In genomic region chr13:61094865-61095264, GRCh38 we compare ENCODE assay signal across 28 cellular contexts.
"Had no signal": no experiment of that assay in that cellular context is flagged by ENCODE, and none has a peak within 500 bp of the region (broad histone marks: within the 10 kb centered on the region; RNA-seq: fewer than 3 reads in every experiment).

No MANE protein-coding gene starts in this region.

- H3K4me1 ChIP-seq: SJSA1 had no signal

- ATAC-seq: activated T-cell treated with anti-CD3 and anti-CD28 coated beads, Interleukin-2, amount 50 U/mL, for 72 hours; SK-N-SH treated with all-trans-retinoic acid at 6 μM for 48 hours; T-helper 17 cell had no signal

- H3K27ac Mint-ChIP-seq: activated B cell treated with CpG ODN at 0.5 μM for 24 hours; activated CD4-positive, alpha-beta memory T cell treated with anti-CD3 and anti-CD28 coated beads, Interleukin-2, amount 10 ng/mL, durations not matched to agents 7 days and 5 days; activated CD4-positive, alpha-beta T cell treated with anti-CD3 and anti-CD28 coated beads, Interleukin-2, amount 10 ng/mL, durations not matched to agents 7 days and 5 days; activated naive CD4-positive, alpha-beta T cell treated with anti-CD3 and anti-CD28 coated beads, Interleukin-2, amount 10 ng/mL, durations not matched to agents 7 days and 5 days; activated naive CD8-positive, alpha-beta T cell treated with anti-CD3 and anti-CD28 coated beads for 36 hours; activated T-cell treated with anti-CD3 and anti-CD28 coated beads, Interleukin-2, amount 50 U/mL, for 72 hours; activated T-helper 2 cell treated with anti-CD3 and anti-CD28 coated beads, Interferon-gamma antibody, Interleukin-2, Interleukin-4, amounts not matched to agents 10 μg/mL and 5 μg/mL and 100 μg/mL, durations not matched to agents 14 hours and 24 hours and 36 hours; T-helper 17 cell had no signal

- H3K27ac ChIP-seq: brain microvascular endothelial cell, cardiac muscle cell, SJSA1 had no signal

- H3K27me3 Mint-ChIP-seq: activated B cell treated with CpG ODN at 0.5 μM for 24 hours; activated CD4-positive, alpha-beta memory T cell treated with anti-CD3 and anti-CD28 coated beads, Interleukin-2, amount 10 ng/mL, durations not matched to agents 7 days and 5 days; activated CD4-positive, alpha-beta T cell treated with anti-CD3 and anti-CD28 coated beads, Interleukin-2, amount 10 ng/mL, durations not matched to agents 7 days and 5 days; activated naive CD4-positive, alpha-beta T cell treated with anti-CD3 and anti-CD28 coated beads, Interleukin-2, amount 10 ng/mL, durations not matched to agents 7 days and 5 days; activated naive CD8-positive, alpha-beta T cell treated with anti-CD3 and anti-CD28 coated beads for 36 hours; T-helper 17 cell had no signal

- DNase-seq: activated B cell treated with CpG ODN at 0.5 μM for 24 hours; activated CD4-positive, alpha-beta memory T cell treated with anti-CD3 and anti-CD28 coated beads, Interleukin-2, amount 10 ng/mL, durations not matched to agents 7 days and 5 days; activated CD4-positive, alpha-beta T cell treated with anti-CD3 and anti-CD28 coated beads for 1 hour; activated CD4-positive, alpha-beta T cell treated with anti-CD3 and anti-CD28 coated beads, Interleukin-2, amount 10 ng/mL, durations not matched to agents 7 days and 5 days; activated gamma-delta T cell treated with Interleukin-2 at 50 U/mL for 16 hours; activated naive CD4-positive, alpha-beta T cell treated with anti-CD3 and anti-CD28 coated beads, Interleukin-2, amount 10 ng/mL, durations not matched to agents 7 days and 5 days; activated naive CD8-positive, alpha-beta T cell treated with anti-CD3 and anti-CD28 coated beads for 36 hours; activated T-cell treated with anti-CD3 and anti-CD28 coated beads for 4 hours; activated T-cell treated with anti-CD3 and anti-CD28 coated beads, Interleukin-2, amount 50 U/mL, for 72 hours; brain microvascular endothelial cell; MG63; MV-4-11; NCI-H1092 treated with DMSO at 0.1 percent for 48 hours; NCI-H1417 treated with DMSO at 0.1 percent for 48 hours; NCI-H1694; NCI-H2029; NCI-H2107; NCI-H2171 treated with DMSO at 0.1 percent for 48 hours; NCI-H226; NCI-H526; NK-92 treated with Interleukin-12 subunit alpha and Interleukin-12 subunit beta, amount 100 ng/mL, for 24 hours; SHP77; T-helper 17 cell; T-helper 9 cell had no signal

- H3K9me3 ChIP-seq: MG63, SJSA1 had no signal

- H3K4me3 Mint-ChIP-seq: activated B cell treated with CpG ODN at 0.5 μM for 24 hours; activated CD4-positive, alpha-beta memory T cell treated with anti-CD3 and anti-CD28 coated beads, Interleukin-2, amount 10 ng/mL, durations not matched to agents 7 days and 5 days; activated CD4-positive, alpha-beta T cell treated with anti-CD3 and anti-CD28 coated beads, Interleukin-2, amount 10 ng/mL, durations not matched to agents 7 days and 5 days; activated naive CD4-positive, alpha-beta T cell treated with anti-CD3 and anti-CD28 coated beads, Interleukin-2, amount 10 ng/mL, durations not matched to agents 7 days and 5 days; activated naive CD8-positive, alpha-beta T cell treated with anti-CD3 and anti-CD28 coated beads for 36 hours; activated T-cell treated with anti-CD3 and anti-CD28 coated beads, Interleukin-2, amount 50 U/mL, for 72 hours; T-helper 17 cell had no signal

- H3K36me3 ChIP-seq: brain microvascular endothelial cell, cardiac muscle cell, MG63, SJSA1 had no signal

- H3K4me1 Mint-ChIP-seq: activated B cell treated with CpG ODN at 0.5 μM for 24 hours; activated CD4-positive, alpha-beta memory T cell treated with anti-CD3 and anti-CD28 coated beads, Interleukin-2, amount 10 ng/mL, durations not matched to agents 7 days and 5 days; activated CD4-positive, alpha-beta T cell treated with anti-CD3 and anti-CD28 coated beads, Interleukin-2, amount 10 ng/mL, durations not matched to agents 7 days and 5 days; activated naive CD4-positive, alpha-beta T cell treated with anti-CD3 and anti-CD28 coated beads, Interleukin-2, amount 10 ng/mL, durations not matched to agents 7 days and 5 days; activated naive CD8-positive, alpha-beta T cell treated with anti-CD3 and anti-CD28 coated beads for 36 hours; T-helper 17 cell had no signal

- H3K36me3 Mint-ChIP-seq: activated naive CD4-positive, alpha-beta T cell treated with anti-CD3 and anti-CD28 coated beads, Interleukin-2, amount 10 ng/mL, durations not matched to agents 7 days and 5 days; activated naive CD8-positive, alpha-beta T cell treated with anti-CD3 and anti-CD28 coated beads for 36 hours had no signal

- H3K27me3 ChIP-seq: brain microvascular endothelial cell, cardiac muscle cell, MG63, SJSA1 had no signal

- H3K4me3 ChIP-seq: cardiac muscle cell, MG63, SJSA1 had no signal
